ENCODE assay signal across 1 cellular context in genomic region chr9:125904155-125904841, GRCh38.
TF ChIP-seq lines count a peak whose summit lies in the region.

No MANE protein-coding gene starts in this region.

TF ChIP-seq in GM12878, 131 proteins besides CTCF, POLR2A, EP300 and RAD21 (continued from another document):
- no peak for TF ChIP-seq E4F1 (IDR thresholded peaks at IDR 0.05; ENCODE audit: borderline replicate concordance, partially characterized antibody)
- no peak for TF ChIP-seq PAX5 (IDR thresholded peaks at IDR 0.05; ENCODE audit: borderline replicate concordance, low read depth, low read length)
- TF ChIP-seq RCOR1 (conservative IDR thresholded peaks at IDR 0.05; ENCODE audit: low read depth, low read length), result no peak
- no peak for TF ChIP-seq ZNF622 (IDR thresholded peaks at IDR 0.05)
- no peak for TF ChIP-seq ZBTB33 (IDR thresholded peaks at IDR 0.05)
- TF ChIP-seq SMC3 (IDR thresholded peaks at IDR 0.05; ENCODE audit: borderline replicate concordance, low read length), result no peak
- TF ChIP-seq CHD4 (IDR thresholded peaks at IDR 0.05), result no peak
- TF ChIP-seq MEF2A (IDR thresholded peaks at IDR 0.05; ENCODE audit: insufficient read depth, low read depth, low read length), result no peak
